ENCODE assay signal across 28 cellular contexts in the genomic region with DNA sequence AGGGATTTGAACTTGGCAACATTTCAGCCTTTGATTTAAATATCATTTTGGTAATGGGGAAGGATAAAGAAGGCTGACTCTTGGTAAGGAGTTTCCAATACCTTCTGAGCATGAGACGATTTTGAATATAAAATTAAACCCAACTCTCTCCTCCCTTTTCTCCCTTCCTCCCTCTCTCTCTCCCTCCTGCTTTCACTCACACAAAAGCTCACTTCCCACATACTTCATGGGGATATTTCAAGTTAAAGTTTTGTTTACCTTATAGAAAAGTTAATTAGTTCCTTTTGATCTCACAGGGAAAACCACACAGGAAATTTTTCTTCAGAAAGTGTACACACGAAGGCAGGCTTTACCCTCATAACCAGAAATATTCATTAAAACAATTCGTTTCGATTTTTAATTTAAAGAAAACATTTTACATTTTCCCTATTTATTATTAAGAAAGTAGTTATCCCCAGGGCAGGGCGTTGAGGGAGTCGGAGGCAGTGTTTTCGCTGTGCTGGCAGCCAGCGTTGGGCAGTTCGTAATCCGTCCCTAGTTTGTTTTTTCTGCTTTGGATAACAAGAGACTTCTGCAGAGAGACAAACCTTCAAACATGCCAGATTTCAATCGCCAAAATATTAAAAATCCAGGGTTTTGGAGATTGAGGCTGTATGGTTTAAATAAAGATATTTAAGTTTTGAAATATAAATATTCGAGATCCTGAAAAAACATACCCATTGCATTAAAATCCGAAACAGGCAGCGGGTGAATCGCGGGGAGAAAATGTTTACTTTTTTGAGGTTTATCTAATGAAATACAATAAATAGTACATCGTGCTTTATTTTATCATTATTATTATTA. TPM values are rescaled to one million over a fixed set of nuclear protein-coding genes. Genes with fewer than 3 reads are reported as not detected.
"Had no signal": no experiment of that assay in that cellular context is flagged by ENCODE, and none has a peak within 500 bp of the region (broad histone marks: within the 10 kb centered on the region; RNA-seq: fewer than 3 reads in every experiment).

No MANE protein-coding gene starts in this region.

- H3K36me3 ChIP-seq: heart right ventricle, transverse colon, uterus had no signal

- H3K4me1 ChIP-seq: parathyroid adenoma, transverse colon, uterus had no signal

- H3K9me3 ChIP-seq: heart right ventricle, transverse colon, uterus had no signal

- H3K27ac ChIP-seq: coronary artery, epithelial cell of prostate, heart right ventricle, parathyroid adenoma, transverse colon, uterus had no signal

- DNase-seq: activated CD4-positive, alpha-beta memory T cell treated with anti-CD3 and anti-CD28 coated beads for 36 hours; activated CD4-positive, alpha-beta T cell treated with anti-CD3 and anti-CD28 coated beads for 4 hours; activated CD4-positive, CD25-positive, alpha-beta regulatory T cell; activated effector memory CD4-positive, alpha-beta T cell treated with Interleukin-2 at 50 U/mL for 16 hours; activated naive CD4-positive, alpha-beta T cell treated with anti-CD3 and anti-CD28 coated beads for 36 hours; activated naive CD8-positive, alpha-beta T cell treated with anti-CD3 and anti-CD28 coated beads, Interleukin-2, amount 10 ng/mL, durations not matched to agents 7 days and 5 days; activated T-cell treated with anti-CD3 and anti-CD28 coated beads, Interleukin-2, amount 50 U/mL, for 72 hours; amygdala; cerebellar nuclear complex; endodermal cell; heart right ventricle; left ventricle myocardium superior; mammary epithelial cell; midbrain; natural killer cell; nucleus accumbens; small intestine; stimulated activated CD4-positive, alpha-beta T cell treated with anti-CD3 and anti-CD28 coated beads, Interleukin-2, amount 100 ng/mL, for 48 hours; stimulated activated CD8-positive, alpha-beta memory T cell treated with anti-CD3 and anti-CD28 coated beads, Interleukin-4, amount 100 ng/mL, for 48 hours; stimulated activated naive B cell treated with anti-CD40 and anti-IgM and Interleukin-4, amounts not matched to agents 10 μg/mL and 1 μg/mL and 100 μg/mL, for 72 hours; T-helper 17 cell; transverse colon; uterus had no signal

- ATAC-seq: activated T-cell treated with anti-CD3 and anti-CD28 coated beads, Interleukin-2, amount 50 U/mL, for 72 hours; left ventricle myocardium superior; natural killer cell; sciatic nerve; stimulated activated naive B cell treated with anti-CD40 and anti-IgM and Interleukin-4, amounts not matched to agents 10 μg/mL and 1 μg/mL and 100 μg/mL, for 72 hours; T-helper 17 cell had no signal

- H3K9ac ChIP-seq: parathyroid adenoma had no signal

- FAIRE-seq: bronchial epithelial cell, small intestine had no signal

- H3K4me3 ChIP-seq: coronary artery, heart right ventricle, transverse colon, uterus had no signal

RNA-seq across cellular contexts. Expression of gene ALX4, which starts 25.3 kb away (rescaled TPM):
- total RNA-seq: activated CD4-positive, alpha-beta memory T cell treated with anti-CD3 and anti-CD28 coated beads for 36 hours; activated naive CD4-positive, alpha-beta T cell treated with anti-CD3 and anti-CD28 coated beads for 36 hours; activated naive CD8-positive, alpha-beta T cell treated with anti-CD3 and anti-CD28 coated beads, Interleukin-2, amount 10 ng/mL, durations not matched to agents 7 days and 5 days; activated T-cell treated with anti-CD3 and anti-CD28 coated beads, Interleukin-2, amount 50 U/mL, for 72 hours; endodermal cell; natural killer cell; T-helper 17 cell; transverse colon had no signal
